Comparison of ENCODE assay signal across 16 cellular contexts in the genomic region with DNA sequence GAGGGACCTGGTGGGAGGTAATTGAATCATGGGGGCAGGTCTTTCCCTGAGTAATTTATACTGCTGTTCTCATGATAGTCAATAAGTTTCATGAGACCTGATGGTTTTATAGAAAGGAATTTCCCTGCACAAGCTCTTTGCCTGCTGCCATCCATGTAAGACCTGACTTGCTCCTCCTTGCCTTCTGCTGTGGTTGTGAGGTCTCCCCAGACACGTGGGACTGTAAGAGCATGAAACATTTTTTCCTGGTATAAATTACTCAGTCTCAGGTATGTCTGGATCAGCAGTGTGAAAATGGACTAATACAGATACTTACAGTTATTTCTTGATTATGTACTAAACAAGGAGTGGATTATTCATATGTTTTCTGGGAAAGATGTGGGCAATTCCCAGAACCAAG. TPM values are rescaled to one million over a fixed set of nuclear protein-coding genes. Genes with fewer than 3 reads are reported as not detected.
A peak's percentile ranks its signal among the peaks of the same experiment; 100 is the strongest.
DNase-seq lines count a peak whose midpoint lies in the region; ATAC-seq and TF ChIP-seq lines count a peak whose summit lies in the region.
"Had no signal": no experiment of that assay in that cellular context is flagged by ENCODE, and none has a peak within 500 bp of the region (broad histone marks: within the 10 kb centered on the region; RNA-seq: fewer than 3 reads in every experiment).

No MANE protein-coding gene starts in this region.

- POLR2A ChIA-PET in activated CD4-positive, alpha-beta T cell treated with anti-CD3 and anti-CD28 coated beads for 36 hours (lab: Charles Lee) = interaction anchor here (1.2 kb wide), 1 partner anchor 56 kb away, joined by 3 read pairs; no protein-coding TSS in a partner anchor
- POLR2A ChIA-PET in activated CD8-positive, alpha-beta T cell treated with anti-CD3 and anti-CD28 coated beads, Interleukin-2, amount 10 ng/mL, durations not matched to agents 7 days and 5 days (lab: Charles Lee) = interaction anchor here (1.2 kb wide), 1 partner anchor 59 kb away, joined by 6 read pairs; a partner anchor contains a TSS

- H3K36me3 Mint-ChIP-seq in activated CD4-positive, alpha-beta T cell treated with anti-CD3 and anti-CD28 coated beads for 36 hours (ENCODE audit: low read depth) = peaks cover 52% of the 10 kb centered on the region
- peaks cover 42% of the 10 kb centered on the region for H3K36me3 Mint-ChIP-seq in activated CD8-positive, alpha-beta T cell treated with anti-CD3 and anti-CD28 coated beads, Interleukin-2, amount 10 ng/mL, durations not matched to agents 7 days and 5 days (ENCODE audit: low read depth)
- peaks cover 13% of the 10 kb centered on the region for H3K36me3 Mint-ChIP-seq in memory B cell
- H3K36me3 Mint-ChIP-seq in stimulated activated effector memory CD8-positive, alpha-beta T cell treated with anti-CD3 and anti-CD28 coated beads, Interleukin-12 subunit alpha, Interleukin-12 subunit beta, amount 100 ng/mL, for 72 hours = peaks cover 42% of the 10 kb centered on the region

- no peak for TF ChIP-seq CTCF in omental fat pad (IDR thresholded peaks at IDR 0.05)

- peak; percentile 81 for DNase-seq in activated CD4-positive, alpha-beta T cell treated with anti-CD3 and anti-CD28 coated beads for 36 hours
- no peak for DNase-seq in activated CD4-positive, alpha-beta T cell treated with anti-CD3 and anti-CD28 coated beads for 1 hour
- no peak for DNase-seq in activated CD8-positive, alpha-beta T cell treated with anti-CD3 and anti-CD28 coated beads, Interleukin-2, amount 10 ng/mL, durations not matched to agents 7 days and 5 days
- DNase-seq in memory B cell (ENCODE audit: low spot score in 2 of 2) (no peak), omental fat pad (ENCODE audit: low spot score) (no peak), SW480 (ENCODE audit: low spot score) (no peak)
- DNase-seq in stimulated activated effector memory CD8-positive, alpha-beta T cell treated with anti-CD3 and anti-CD28 coated beads, Interleukin-12 subunit alpha, Interleukin-12 subunit beta, amount 100 ng/mL, for 72 hours (ENCODE audit: low spot score in 2 of 2) = peak; percentile 10 to 69
- DNase-seq: amniotic stem cell, dorsolateral prefrontal cortex, foreskin keratinocyte, NCI-H1436, SIG-M5, thyroid gland had no signal

- peaks cover 58% of the 10 kb centered on the region for H3K4me1 Mint-ChIP-seq in activated CD4-positive, alpha-beta T cell treated with anti-CD3 and anti-CD28 coated beads for 36 hours
- peaks cover 52% of the 10 kb centered on the region for H3K4me1 Mint-ChIP-seq in activated CD8-positive, alpha-beta T cell treated with anti-CD3 and anti-CD28 coated beads, Interleukin-2, amount 10 ng/mL, durations not matched to agents 7 days and 5 days (ENCODE audit: low read depth)
- H3K4me1 Mint-ChIP-seq in memory B cell = peaks cover 55% of the 10 kb centered on the region
- peaks cover 63% of the 10 kb centered on the region for H3K4me1 Mint-ChIP-seq in stimulated activated effector memory CD8-positive, alpha-beta T cell treated with anti-CD3 and anti-CD28 coated beads, Interleukin-12 subunit alpha, Interleukin-12 subunit beta, amount 100 ng/mL, for 72 hours

- intact Hi-C loops in activated CD4-positive, alpha-beta T cell treated with anti-CD3 and anti-CD28 coated beads for 36 hours (cut with DNase I, micrococcal nuclease) = loop anchor here (1.0 to 5.0 kb wide), 3 partner anchors 48 to 823 kb away; no protein-coding TSS in a partner anchor

- H3K4me3 Mint-ChIP-seq in activated CD4-positive, alpha-beta T cell treated with anti-CD3 and anti-CD28 coated beads for 36 hours = no peak overlapping the region
- H3K4me3 Mint-ChIP-seq in activated CD8-positive, alpha-beta T cell treated with anti-CD3 and anti-CD28 coated beads, Interleukin-2, amount 10 ng/mL, durations not matched to agents 7 days and 5 days = no peak overlapping the region
- H3K4me3 Mint-ChIP-seq in memory B cell = peak overlapping the region; percentile 21
- peak overlapping the region; percentile 86 for H3K4me3 Mint-ChIP-seq in stimulated activated effector memory CD8-positive, alpha-beta T cell treated with anti-CD3 and anti-CD28 coated beads, Interleukin-12 subunit alpha, Interleukin-12 subunit beta, amount 100 ng/mL, for 72 hours

- H3K27ac Mint-ChIP-seq in activated CD4-positive, alpha-beta T cell treated with anti-CD3 and anti-CD28 coated beads for 36 hours = peak overlapping the region; percentile 100
- H3K27ac Mint-ChIP-seq in activated CD8-positive, alpha-beta T cell treated with anti-CD3 and anti-CD28 coated beads, Interleukin-2, amount 10 ng/mL, durations not matched to agents 7 days and 5 days = peak overlapping the region; percentile 12
- peak overlapping the region; percentile 55 for H3K27ac Mint-ChIP-seq in memory B cell
- peak overlapping the region; percentile 96 for H3K27ac Mint-ChIP-seq in stimulated activated effector memory CD8-positive, alpha-beta T cell treated with anti-CD3 and anti-CD28 coated beads, Interleukin-12 subunit alpha, Interleukin-12 subunit beta, amount 100 ng/mL, for 72 hours
- H3K27ac Mint-ChIP-seq: progenitor cell of endocrine pancreas had no signal

- H3K9me3 Mint-ChIP-seq in activated CD4-positive, alpha-beta T cell treated with anti-CD3 and anti-CD28 coated beads for 36 hours (ENCODE audit: low read depth) = peaks cover 28% of the 10 kb centered on the region
- peaks cover 9% of the 10 kb centered on the region for H3K9me3 Mint-ChIP-seq in activated CD8-positive, alpha-beta T cell treated with anti-CD3 and anti-CD28 coated beads, Interleukin-2, amount 10 ng/mL, durations not matched to agents 7 days and 5 days (ENCODE audit: insufficient read depth)
- H3K9me3 Mint-ChIP-seq in memory B cell = peaks cover 1% of the 10 kb centered on the region
- peaks cover 18% of the 10 kb centered on the region for H3K9me3 Mint-ChIP-seq in stimulated activated effector memory CD8-positive, alpha-beta T cell treated with anti-CD3 and anti-CD28 coated beads, Interleukin-12 subunit alpha, Interleukin-12 subunit beta, amount 100 ng/mL, for 72 hours

- ATAC-seq in activated CD4-positive, alpha-beta T cell treated with anti-CD3 and anti-CD28 coated beads for 36 hours = peak; percentile 51
- ATAC-seq in activated CD8-positive, alpha-beta T cell treated with anti-CD3 and anti-CD28 coated beads, Interleukin-2, amount 10 ng/mL, durations not matched to agents 7 days and 5 days = no peak
- ATAC-seq in memory B cell (ENCODE audit: low read depth) (no peak), omental fat pad (ENCODE audit: low FRiP score) (no peak), HG03097 (IDR thresholded peaks at IDR 0.05; ENCODE audit: low FRiP score, unreplicated experiment) (no peak)
- ATAC-seq in stimulated activated effector memory CD8-positive, alpha-beta T cell treated with anti-CD3 and anti-CD28 coated beads, Interleukin-12 subunit alpha, Interleukin-12 subunit beta, amount 100 ng/mL, for 72 hours = peak; percentile 79
- ATAC-seq: foreskin keratinocyte had no signal

- CTCF ChIA-PET in activated CD4-positive, alpha-beta T cell treated with anti-CD3 and anti-CD28 coated beads for 36 hours (lab: Charles Lee) = interaction anchor here (0.7 to 2.0 kb wide), 5 partner anchors 16 to 302 kb away, joined by 3 to 12 read pairs (median 5); no protein-coding TSS in a partner anchor
- CTCF ChIA-PET in activated CD8-positive, alpha-beta T cell treated with anti-CD3 and anti-CD28 coated beads, Interleukin-2, amount 10 ng/mL, durations not matched to agents 7 days and 5 days (lab: Charles Lee) = interaction anchor here (1.8 to 2.3 kb wide), 3 partner anchors 32 to 241 kb away, joined by 6 to 7 read pairs (median 7); a partner anchor contains a TSS

- no peaks in the 10 kb centered on the region for H3K27me3 Mint-ChIP-seq in activated CD4-positive, alpha-beta T cell treated with anti-CD3 and anti-CD28 coated beads for 36 hours
- no peaks in the 10 kb centered on the region for H3K27me3 Mint-ChIP-seq in activated CD8-positive, alpha-beta T cell treated with anti-CD3 and anti-CD28 coated beads, Interleukin-2, amount 10 ng/mL, durations not matched to agents 7 days and 5 days (ENCODE audit: low read depth)
- no peaks in the 10 kb centered on the region for H3K27me3 Mint-ChIP-seq in memory B cell
- H3K27me3 Mint-ChIP-seq: progenitor cell of endocrine pancreas had no signal

RNA-seq across cellular contexts. Expression of a gene that starts 1.9 kb away (rescaled TPM):
- total RNA-seq in activated CD4-positive, alpha-beta T cell treated with anti-CD3 and anti-CD28 coated beads for 36 hours = 10 to 100 TPM; 24.9 TPM
- total RNA-seq in activated CD8-positive, alpha-beta T cell treated with anti-CD3 and anti-CD28 coated beads, Interleukin-2, amount 10 ng/mL, durations not matched to agents 7 days and 5 days = 10 to 100 TPM; 19.1 to 19.5 TPM
- 10 to 100 TPM in 3 of 4 donors, 1 to 10 TPM in 1; 7.8 to 21.6 (median 11.7) TPM for total RNA-seq in omental fat pad

RNA-seq across cellular contexts. Expression of a gene that starts 30.2 kb away (rescaled TPM):
- total RNA-seq in activated CD4-positive, alpha-beta T cell treated with anti-CD3 and anti-CD28 coated beads for 36 hours = under 1 TPM in 1 of 2 experiments, not detected in 1; 0.07 TPM
- not detected for total RNA-seq in activated CD8-positive, alpha-beta T cell treated with anti-CD3 and anti-CD28 coated beads, Interleukin-2, amount 10 ng/mL, durations not matched to agents 7 days and 5 days
- total RNA-seq in omental fat pad = not detected
- total RNA-seq: A172, dorsolateral prefrontal cortex, foreskin keratinocyte, progenitor cell of endocrine pancreas, thyroid gland had no signal

Comparison
In these comparisons a context has a peak if more than half of its experiments do, and no peak if none do; other contexts are left out.
1. DNase-seq: peak in activated CD4-positive, alpha-beta T cell treated with anti-CD3 and anti-CD28 coated beads for 36 hours (single experiment) and stimulated activated effector memory CD8-positive, alpha-beta T cell treated with anti-CD3 and anti-CD28 coated beads, Interleukin-12 subunit alpha, Interleukin-12 subunit beta, amount 100 ng/mL, for 72 hours (2 of 2); none in activated CD4-positive, alpha-beta T cell treated with anti-CD3 and anti-CD28 coated beads for 1 hour (single experiment), activated CD8-positive, alpha-beta T cell treated with anti-CD3 and anti-CD28 coated beads, Interleukin-2, amount 10 ng/mL, durations not matched to agents 7 days and 5 days (single experiment), memory B cell (0 of 2), omental fat pad (single experiment) and SW480 (single experiment).
2. ATAC-seq: peak in activated CD4-positive, alpha-beta T cell treated with anti-CD3 and anti-CD28 coated beads for 36 hours (single experiment) and stimulated activated effector memory CD8-positive, alpha-beta T cell treated with anti-CD3 and anti-CD28 coated beads, Interleukin-12 subunit alpha, Interleukin-12 subunit beta, amount 100 ng/mL, for 72 hours (single experiment); none in activated CD8-positive, alpha-beta T cell treated with anti-CD3 and anti-CD28 coated beads, Interleukin-2, amount 10 ng/mL, durations not matched to agents 7 days and 5 days (single experiment), memory B cell (single experiment), omental fat pad (single experiment) and HG03097 (single experiment).
3. H3K27ac Mint-ChIP-seq: peak in every context shown above with its lines; median percentile 100 in activated CD4-positive, alpha-beta T cell treated with anti-CD3 and anti-CD28 coated beads for 36 hours; 96 in stimulated activated effector memory CD8-positive, alpha-beta T cell treated with anti-CD3 and anti-CD28 coated beads, Interleukin-12 subunit alpha, Interleukin-12 subunit beta, amount 100 ng/mL, for 72 hours; 55 in memory B cell; 12 in activated CD8-positive, alpha-beta T cell treated with anti-CD3 and anti-CD28 coated beads, Interleukin-2, amount 10 ng/mL, durations not matched to agents 7 days and 5 days.
4. H3K4me3 Mint-ChIP-seq: peak in memory B cell (single experiment) and stimulated activated effector memory CD8-positive, alpha-beta T cell treated with anti-CD3 and anti-CD28 coated beads, Interleukin-12 subunit alpha, Interleukin-12 subunit beta, amount 100 ng/mL, for 72 hours (single experiment); none in activated CD4-positive, alpha-beta T cell treated with anti-CD3 and anti-CD28 coated beads for 36 hours (single experiment) and activated CD8-positive, alpha-beta T cell treated with anti-CD3 and anti-CD28 coated beads, Interleukin-2, amount 10 ng/mL, durations not matched to agents 7 days and 5 days (single experiment).